8 cellular contexts compared by ENCODE assay signal in genomic region chr11:130069684-130070108, GRCh38. TPM values are rescaled to one million over a fixed set of nuclear protein-coding genes. Genes with fewer than 3 reads are reported as not detected.
A peak's percentile ranks its signal among the peaks of the same experiment; 100 is the strongest.
DNase-seq lines count a peak whose midpoint lies in the region; ATAC-seq, FAIRE-seq and TF ChIP-seq lines count a peak whose summit lies in the region.

TSS of gene APLP2 (plus strand) at chr11:130069894. CDS start at chr11:130069978, 84 bp downstream.

- peak within 1 kb of the TSS; percentile 87 to 97 (median 92) for H3K27ac Mint-ChIP-seq in CD4-positive, CD25-positive, alpha-beta regulatory T cell
- peak within 1 kb of the TSS; percentile 95 for H3K27ac Mint-ChIP-seq in dendritic cell treated with granulocyte-macrophage colony-stimulating factor and Interleukin-4, amounts not matched to agents 40 ng/mL and 50 ng/mL, for 4 days

- no peaks in the 10 kb centered on the region for H3K9me3 Mint-ChIP-seq in CD4-positive, CD25-positive, alpha-beta regulatory T cell
- no peaks in the 10 kb centered on the region for H3K9me3 Mint-ChIP-seq in dendritic cell treated with granulocyte-macrophage colony-stimulating factor and Interleukin-4, amounts not matched to agents 40 ng/mL and 50 ng/mL, for 4 days

- TF ChIP-seq EP300 in HepG2 (IDR thresholded peaks at IDR 0.05; ENCODE audit: low read depth in 2 of 2, low read length in 2 of 2) (no peak), HepG2 (CRISPR knock-in tag; IDR thresholded peaks at IDR 0.05; ENCODE audit: borderline replicate concordance) (no peak)

- peaks cover 16 to 38% (median 28%) of the 10 kb centered on the region in 4 donors for H3K4me1 Mint-ChIP-seq in CD4-positive, CD25-positive, alpha-beta regulatory T cell
- H3K4me1 Mint-ChIP-seq in dendritic cell treated with granulocyte-macrophage colony-stimulating factor and Interleukin-4, amounts not matched to agents 40 ng/mL and 50 ng/mL, for 4 days (ENCODE audit: low read depth), result peaks cover 43% of the 10 kb centered on the region

- no peaks in the 10 kb centered on the region for H3K27me3 ChIP-seq in CD4-positive, CD25-positive, alpha-beta regulatory T cell (ENCODE audit: control insufficient read depth, insufficient read depth, low read length)
- H3K27me3 ChIP-seq in HepG2 (ENCODE audit: control insufficient read depth in 1 of 2, insufficient read depth in 2 of 2, low read length in 2 of 2), result no peaks in the 10 kb centered on the region

- no TSS peak for BruUV-seq in HepG2 (replicated peaks; lab: Mats Ljungman, UMichigan)

- no peaks in the 10 kb centered on the region for H3K9me3 ChIP-seq in CD4-positive, CD25-positive, alpha-beta regulatory T cell (ENCODE audit: control insufficient read depth in 2 of 2, low read length in 2 of 2)
- H3K9me3 ChIP-seq in HepG2 (ENCODE audit: low read length), result no peaks in the 10 kb centered on the region

- peaks cover 22% of the 10 kb centered on the region for H3K27me3 Mint-ChIP-seq in CD4-positive, CD25-positive, alpha-beta regulatory T cell
- no peaks in the 10 kb centered on the region for H3K27me3 Mint-ChIP-seq in dendritic cell treated with granulocyte-macrophage colony-stimulating factor and Interleukin-4, amounts not matched to agents 40 ng/mL and 50 ng/mL, for 4 days

- H3K4me2 ChIP-seq in HepG2 (ENCODE audit: low read depth, low read length), result peak within 1 kb of the TSS; percentile 80

- TF ChIP-seq RAD21 in HepG2 (CRISPR knock-in tag; IDR thresholded peaks at IDR 0.05), result peak; percentile 57

- no peak within 1 kb of the TSS for H2AFZ ChIP-seq in HepG2 (ENCODE audit: low read length)

- peak; percentile 98 to 99 for TF ChIP-seq POLR2A in HepG2 (IDR thresholded peaks at IDR 0.05; ENCODE audit: insufficient read depth in 1 of 2, low read depth in 2 of 2, low read length in 2 of 2)

- H3K36me3 ChIP-seq in CD4-positive, CD25-positive, alpha-beta regulatory T cell (ENCODE audit: control insufficient read depth, insufficient read depth, low read length), result no peaks in the 10 kb centered on the region
- no peaks in the 10 kb centered on the region for H3K36me3 ChIP-seq in HepG2 (replicated peaks in 1 of 2; ENCODE audit: control insufficient read depth in 1 of 2, insufficient read depth in 2 of 2, low read length in 2 of 2)

- peak; percentile 96 to 98 (median 97) for DNase-seq in CD4-positive, CD25-positive, alpha-beta regulatory T cell
- DNase-seq in NCI-H774 (lab: John Stamatoyannopoulos, UW) (peak; percentile 97), HepG2 (ENCODE audit: low spot score) (peak; percentile 97)
- DNase-seq in activated CD4-positive, alpha-beta T cell treated with anti-CD3 and anti-CD28 coated beads, Interleukin-2, amount 50 U/mL, for 4 hours, result peak; percentile 97
- DNase-seq in stimulated activated CD4-positive, alpha-beta T cell treated with anti-CD3 and anti-CD28 coated beads, Interleukin-2, amount 100 ng/mL, for 48 hours, result peak; percentile 92 to 93

- TF ChIP-seq CTCF in HepG2 (CRISPR knock-in tag; IDR thresholded peaks at IDR 0.05), result 0 out of 2 replicates have a peak, but pooled peaks have one; percentile 10

- H4K20me1 ChIP-seq in HepG2 (ENCODE audit: insufficient read depth, low read length), result peaks cover 16% of the 10 kb centered on the region

- CTCF ChIA-PET in HepG2 (lab: Yijun Ruan, JAX; ENCODE audit: low intra/inter-chr PET ratio, low total read pairs), result interaction anchor here (1.4 kb wide), 2 partner anchors 63 to 147 kb away, joined by 3 to 6 read pairs; no protein-coding TSS in a partner anchor

- H3K4me3 Mint-ChIP-seq in CD4-positive, CD25-positive, alpha-beta regulatory T cell, result peak within 1 kb of the TSS; percentile 97 to 100 (median 99)
- peak within 1 kb of the TSS; percentile 82 for H3K4me3 Mint-ChIP-seq in dendritic cell treated with granulocyte-macrophage colony-stimulating factor and Interleukin-4, amounts not matched to agents 40 ng/mL and 50 ng/mL, for 4 days

- ATAC-seq in CD4-positive, CD25-positive, alpha-beta regulatory T cell (ENCODE audit: low read depth in 2 of 2), result peak; percentile 92 to 94
- ATAC-seq in GM19438 (IDR thresholded peaks at IDR 0.05; ENCODE audit: low read depth, unreplicated experiment) (peak; percentile 97), HG03571 (IDR thresholded peaks at IDR 0.05; ENCODE audit: unreplicated experiment) (peak; percentile 93), HepG2 (peak; percentile 78)

- POLR2A ChIA-PET in HepG2 (lab: Yijun Ruan, JAX), result interaction anchor here (1.0 to 5.4 kb wide), 10 partner anchors 14 to 94 kb away, joined by 3 to 70 read pairs (median 6); partner anchors contain the start of gene PRDM10

- in situ Hi-C loops in HepG2 (cut with HindIII; ENCODE audit: extremely low pct_ligation_motif_present, low pct_unique_long_range_greater_than_20kb), result no loop called here

- peak within 1 kb of the TSS; percentile 61 for H3K4me3 ChIP-seq in CD4-positive, CD25-positive, alpha-beta regulatory T cell (ENCODE audit: low read depth, low read length)
- peak within 1 kb of the TSS; percentile 84 to 98 (median 97) for H3K4me3 ChIP-seq in HepG2 (replicated peaks in 1 of 3; ENCODE audit: insufficient read depth in 1 of 3, low read depth in 2 of 3, low read length in 3 of 3)

- peak within 1 kb of the TSS; percentile 84 for H3K27ac ChIP-seq in CD4-positive, CD25-positive, alpha-beta regulatory T cell (ENCODE audit: insufficient read depth, low read length, poor library complexity, severe bottlenecking)
- H3K27ac ChIP-seq in HepG2 (ENCODE audit: extremely low read length, insufficient read depth, low read length), result peak within 1 kb of the TSS; percentile 71

- peak within 1 kb of the TSS; percentile 84 for H3K9ac ChIP-seq in HepG2 (ENCODE audit: insufficient read depth, low read depth, low read length)

- H3K79me2 ChIP-seq in HepG2 (ENCODE audit: insufficient read depth, low read length), result peaks cover 44% of the 10 kb centered on the region

- WGBS in HepG2 (ENCODE audit: low lambda C conversion rate), result no CpG with 5 or more reads among the region's 47 CpGs

- intact Hi-C loops in dendritic cell treated with granulocyte-macrophage colony-stimulating factor and Interleukin-4, amounts not matched to agents 40 ng/mL and 50 ng/mL, for 4 days (cut with micrococcal nuclease), result loop anchor here (1.0 to 5.0 kb wide), 3 partner anchors 19 to 66 kb away; no protein-coding TSS in a partner anchor
- intact Hi-C loops in HepG2 (cut with micrococcal nuclease; ENCODE audit: unreplicated experiment), result loop anchor here (1.0 to 2.0 kb wide), 3 partner anchors 55 to 103 kb away; partner anchors contain the start of gene PRDM10

- no peak for FAIRE-seq in HepG2 (lab: Jason Lieb, UNC)

- H3K36me3 Mint-ChIP-seq in CD4-positive, CD25-positive, alpha-beta regulatory T cell, result no peaks in the 10 kb centered on the region
- H3K36me3 Mint-ChIP-seq in dendritic cell treated with granulocyte-macrophage colony-stimulating factor and Interleukin-4, amounts not matched to agents 40 ng/mL and 50 ng/mL, for 4 days (ENCODE audit: low read depth), result peaks cover 25% of the 10 kb centered on the region

- H3K4me1 ChIP-seq in CD4-positive, CD25-positive, alpha-beta regulatory T cell (ENCODE audit: control insufficient read depth, insufficient read depth, low read length, poor library complexity, severe bottlenecking), result peaks cover 26% of the 10 kb centered on the region
- H3K4me1 ChIP-seq in HepG2 (ENCODE audit: insufficient read depth, low read length), result peaks cover 39% of the 10 kb centered on the region

TF ChIP-seq in HepG2, 621 proteins besides CTCF, POLR2A, EP300 and RAD21 (continues in another document):
- TF ChIP-seq THAP11 (CRISPR knock-in tag; IDR thresholded peaks at IDR 0.05) (peak; percentile 78), ZNF280B (CRISPR knock-in tag; IDR thresholded peaks at IDR 0.05; ENCODE audit: borderline replicate concordance) (peak; percentile 66; the same call in 1 of the 2 replicates), EZH2 (conservative IDR thresholded peaks at IDR 0.05; ENCODE audit: low read depth, low read length) (no peak), NCOA2 (CRISPR knock-in tag; IDR thresholded peaks at IDR 0.05) (peak; percentile 36; the same call in 1 of the 2 replicates), POLR2G (IDR thresholded peaks at IDR 0.05; ENCODE audit: low read depth, low read length) (peak; percentile 97)

RNA-seq across cellular contexts. Expression of gene APLP2, which starts in this region (rescaled TPM):
- total RNA-seq in CD4-positive, CD25-positive, alpha-beta regulatory T cell, result 53.3 TPM
- polyA plus RNA-seq in CD4-positive, CD25-positive, alpha-beta regulatory T cell, result 10 to 100 TPM; 72.7 to 86.6 (median 78.1) TPM
- 154 and 315 TPM in 2 replicates for total RNA-seq in HepG2 (2016; rRNA removed; fragmentation: Illumina TruSeq; extraction: Trizol)
- 34.6 and 35.6 TPM in 2 replicates for total RNA-seq in HepG2 (2016; cell fraction: cytosol; rRNA removed; fragmentation: Illumina TruSeq; extraction: Trizol; ENCODE audit: low read depth)
- total RNA-seq in HepG2 (2016; cell fraction: insoluble cytoplasmic fraction; rRNA removed; fragmentation: Illumina TruSeq; extraction: Trizol), result 137 and 320 TPM in 2 replicates
- 41.4 and 45.9 TPM in 2 replicates for total RNA-seq in HepG2 (2016; cell fraction: membrane; rRNA removed; fragmentation: Illumina TruSeq; extraction: Trizol)
- 264 and 296 TPM in 2 replicates for total RNA-seq in HepG2 (2016; cell fraction: nucleus; rRNA removed; fragmentation: Illumina TruSeq; extraction: Trizol)
- 591 and 594 TPM in 2 replicates for polyA plus RNA-seq in HepG2 (2011; rRNA removed)
- polyA plus RNA-seq in HepG2 (2011; cell fraction: cytosol; rRNA removed), result 396 and 486 TPM in 2 replicates
- polyA plus RNA-seq in HepG2 (2011; cell fraction: nucleus; rRNA removed), result 223 and 286 TPM in 2 replicates
- polyA plus RNA-seq in HepG2 (2012), result 481 and 597 TPM in 2 replicates
- polyA plus RNA-seq in HepG2 (2016; cell fraction: cytosol; fragmentation: Illumina TruSeq; extraction: Trizol; ENCODE audit: low read depth), result 12.9 and 14.3 TPM in 2 replicates
- 150 and 155 TPM in 2 replicates for polyA plus RNA-seq in HepG2 (2016; cell fraction: insoluble cytoplasmic fraction; fragmentation: Illumina TruSeq; extraction: Trizol; ENCODE audit: low read depth)
- polyA plus RNA-seq in HepG2 (2016; cell fraction: membrane; fragmentation: Illumina TruSeq; extraction: Trizol; ENCODE audit: low read depth), result 25.1 and 29.6 TPM in 2 replicates
- polyA plus RNA-seq in HepG2 (2016; cell fraction: nucleus; fragmentation: Illumina TruSeq; extraction: Trizol; ENCODE audit: insufficient read depth, low read depth), result 409 and 433 TPM in 2 replicates
- polyA minus RNA-seq in HepG2 (2011; rRNA and poly(A)+ RNA removed; ENCODE audit: low replicate concordance), result 59.6 and 259 TPM in 2 replicates
- 166 and 220 TPM in 2 replicates for polyA minus RNA-seq in HepG2 (2011; cell fraction: cytosol; rRNA and poly(A)+ RNA removed)
- 124 and 168 TPM in 2 replicates for polyA minus RNA-seq in HepG2 (2011; cell fraction: nucleus; rRNA and poly(A)+ RNA removed)

Comparison
In these comparisons a context has a peak if more than half of its experiments do, and no peak if none do; other contexts are left out.
1. Peak in every context shown above with its lines: DNase-seq, ATAC-seq, H3K4me3 ChIP-seq and H3K27ac ChIP-seq.